In the genomic region with DNA sequence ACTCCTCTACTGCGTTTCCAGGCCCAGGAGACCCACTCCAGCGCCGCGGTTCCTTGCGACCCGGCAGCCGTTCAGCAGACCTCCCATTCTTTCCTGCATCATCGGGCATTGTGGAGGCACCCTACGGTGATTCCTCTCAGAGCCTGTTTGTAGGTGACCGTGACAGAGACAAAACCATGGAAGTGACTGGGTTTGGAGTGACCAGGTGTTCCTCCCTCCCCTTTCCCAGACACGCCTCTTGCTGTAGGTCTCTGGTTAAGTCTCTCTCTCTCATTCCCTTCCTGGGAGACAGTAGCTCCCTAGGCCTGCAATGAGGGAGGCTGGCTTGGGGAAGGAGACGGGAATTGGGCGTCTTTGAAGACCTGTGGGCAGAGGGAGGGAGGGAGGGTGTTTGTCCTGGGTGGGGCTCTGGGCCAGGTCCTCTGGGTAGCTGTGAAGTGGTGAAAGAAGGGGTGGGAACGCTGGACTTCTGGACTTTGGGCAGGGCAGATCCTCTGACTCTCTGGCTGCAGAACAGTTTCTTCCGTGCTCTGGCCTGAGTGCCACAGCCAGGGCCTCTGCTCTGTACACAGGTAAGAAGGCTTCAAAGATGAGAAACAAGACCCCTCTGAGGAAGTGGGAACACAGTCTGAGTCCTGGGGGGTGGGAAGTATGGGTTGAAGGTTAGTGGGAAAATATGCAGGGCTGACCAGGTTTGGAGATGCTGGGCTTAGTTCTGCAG, we compare ENCODE assay signal across 1 cellular context.
TF ChIP-seq lines count a peak whose summit lies in the region.

No MANE protein-coding gene starts in this region.

TF ChIP-seq in A549, 52 proteins besides CTCF, POLR2A, EP300 and RAD21 (continued from another document):
- TF ChIP-seq, protein P1, sequence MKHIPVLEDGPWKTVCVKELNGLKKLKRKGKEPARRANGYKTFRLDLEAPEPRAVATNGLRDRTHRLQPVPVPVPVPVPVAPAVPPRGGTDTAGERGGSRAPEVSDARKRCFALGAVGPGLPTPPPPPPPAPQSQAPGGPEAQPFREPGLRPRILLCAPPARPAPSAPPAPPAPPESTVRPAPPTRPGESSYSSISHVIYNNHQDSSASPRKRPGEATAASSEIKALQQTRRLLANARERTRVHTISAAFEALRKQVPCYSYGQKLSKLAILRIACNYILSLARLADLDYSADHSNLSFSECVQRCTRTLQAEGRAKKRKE (CRISPR knock-in tag; IDR thresholded peaks at IDR 0.05; ENCODE audit: low read depth) = no peak
- TF ChIP-seq HES2 (IDR thresholded peaks at IDR 0.05) (no peak), NR3C1 (IDR thresholded peaks at IDR 0.05) (no peak), REST (IDR thresholded peaks at IDR 0.05) (no peak)
TF ChIP-seq in A549: peak in this region for 0.
